In the genomic region with DNA sequence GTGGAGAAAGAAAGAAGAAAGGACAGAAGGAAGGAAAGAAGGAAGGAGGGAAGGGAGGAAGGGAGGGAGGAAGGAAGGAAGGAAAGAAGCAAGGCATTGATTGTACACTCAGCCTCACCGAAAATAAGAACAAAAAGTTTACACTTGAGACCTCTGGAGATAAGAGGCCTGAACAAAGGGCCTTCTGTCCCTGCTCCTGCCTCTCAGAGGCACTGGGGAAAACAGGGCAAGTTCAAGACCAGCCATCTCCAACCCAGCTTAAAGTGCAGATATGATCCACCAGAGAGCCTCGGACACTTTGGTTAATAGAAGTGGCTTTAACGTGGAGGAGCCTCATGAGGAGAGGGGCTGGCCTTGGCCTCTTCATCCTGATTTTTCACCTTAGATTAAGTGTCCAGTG, we compare ENCODE assay signal across 18 cellular contexts.
DNase-seq lines count a peak whose midpoint lies in the region; ATAC-seq and TF ChIP-seq lines count a peak whose summit lies in the region.
"Had no signal": no experiment of that assay in that cellular context is flagged by ENCODE, and none has a peak within 500 bp of the region (broad histone marks: within the 10 kb centered on the region; RNA-seq: fewer than 3 reads in every experiment).

No MANE protein-coding gene starts in this region.

- H2BK120ac ChIP-seq in neuronal stem cell (ENCODE audit: low read depth, low read length), result no peak overlapping the region

- H3K18ac ChIP-seq in neuronal stem cell (ENCODE audit: low read length), result no peak overlapping the region

- H3K4me2 ChIP-seq in neuronal stem cell (ENCODE audit: insufficient read depth, low read length, poor library complexity, severe bottlenecking), result no peak overlapping the region
- H3K4me2 ChIP-seq: BLaER1 had no signal

- peaks cover 4% of the 10 kb centered on the region for H3K9me3 Mint-ChIP-seq in HFFc6
- H3K9me3 Mint-ChIP-seq: CD8-positive, alpha-beta T cell had no signal

- no peak overlapping the region for H3K4ac ChIP-seq in neuronal stem cell (ENCODE audit: low read length)

- H2AFZ ChIP-seq in neuronal stem cell (ENCODE audit: low read length), result no peak overlapping the region

- H3K23ac ChIP-seq in neuronal stem cell (ENCODE audit: low read depth, low read length, poor library complexity), result no peak overlapping the region

- no peak overlapping the region for H4K91ac ChIP-seq in neuronal stem cell (ENCODE audit: low read depth, low read length, poor library complexity)

- no peak overlapping the region for H2AK5ac ChIP-seq in neuronal stem cell (ENCODE audit: low read depth, low read length)

- H3K36me3 Mint-ChIP-seq in HFFc6 (ENCODE audit: low read depth), result no peaks in the 10 kb centered on the region
- H3K36me3 Mint-ChIP-seq: CD4-positive, CD25-positive, alpha-beta regulatory T cell; CD8-positive, alpha-beta T cell had no signal

- no CpG with 5 or more reads among the region's 3 CpGs for WGBS in neuronal stem cell (ENCODE audit: extremely low coverage in 2 of 2, insufficient read length in 2 of 2, insufficient replicate concordance in 1 of 2), 2 donors

- no peak overlapping the region for H3K4me3 Mint-ChIP-seq in HFFc6
- H3K4me3 Mint-ChIP-seq: B cell; CD4-positive, CD25-positive, alpha-beta regulatory T cell; CD8-positive, alpha-beta T cell had no signal

- no peak overlapping the region for H2BK15ac ChIP-seq in neuronal stem cell (ENCODE audit: low read length)

- H3K79me1 ChIP-seq in neuronal stem cell (ENCODE audit: low read depth, low read length), result no peaks in the 10 kb centered on the region

- H2BK12ac ChIP-seq in neuronal stem cell (ENCODE audit: low read length), result no peak overlapping the region

- no peak overlapping the region for H3K9ac ChIP-seq in neuronal stem cell (ENCODE audit: low read depth, low read length, poor library complexity)
- H3K9ac ChIP-seq: BLaER1 had no signal

- no peaks in the 10 kb centered on the region for H3K4me1 Mint-ChIP-seq in HFFc6 (ENCODE audit: low read depth)
- H3K4me1 Mint-ChIP-seq: B cell; CD4-positive, CD25-positive, alpha-beta regulatory T cell had no signal

- no peaks in the 10 kb centered on the region for H3K27me3 ChIP-seq in neuronal stem cell (ENCODE audit: control insufficient read depth in 3 of 3, insufficient read depth in 3 of 3, low read depth in 1 of 3, low read length in 3 of 3)
- H3K27me3 ChIP-seq: BLaER1 had no signal

- no peaks in the 10 kb centered on the region; the same call in 1 of the 2 replicates for H3K27me3 Mint-ChIP-seq in HFFc6 (ENCODE audit: insufficient read depth)
- H3K27me3 Mint-ChIP-seq: B cell; CD4-positive, CD25-positive, alpha-beta regulatory T cell had no signal

- H3K27ac Mint-ChIP-seq in HFFc6, result no peak overlapping the region
- H3K27ac Mint-ChIP-seq: B cell; CD4-positive, CD25-positive, alpha-beta regulatory T cell; CD8-positive, alpha-beta T cell had no signal

- DNase-seq in COLO829 (ENCODE audit: low spot score) (peak; percentile 66), foreskin melanocyte (peak; percentile 2), neuronal stem cell (ENCODE audit: low spot score) (no peak), HFFc6 (no peak)
- DNase-seq: CD4-positive, CD25-positive, alpha-beta regulatory T cell; CD8-positive, alpha-beta T cell; DMS 273 treated with DMSO at 0.1 percent for 48 hours; EL; GDM1; GOT3 had no signal

- no peaks in the 10 kb centered on the region for H3K9me3 ChIP-seq in neuronal stem cell (replicated peaks in 1 of 2; ENCODE audit: control insufficient read depth in 2 of 2, insufficient read depth in 1 of 2, low read depth in 1 of 2, low read length in 2 of 2)
- H3K9me3 ChIP-seq: BLaER1, HAP-1 had no signal

- no peaks in the 10 kb centered on the region for H3K36me3 ChIP-seq in neuronal stem cell (replicated peaks in 1 of 2; ENCODE audit: control insufficient read depth in 2 of 2, insufficient read depth in 2 of 2, low read length in 2 of 2)
- H3K36me3 ChIP-seq: BLaER1, HAP-1 had no signal

- ATAC-seq in HG02798 (IDR thresholded peaks at IDR 0.05; ENCODE audit: poor library complexity, unreplicated experiment) (no peak), HG03097 (IDR thresholded peaks at IDR 0.05; ENCODE audit: low FRiP score, unreplicated experiment) (no peak)
- ATAC-seq: CD8-positive, alpha-beta T cell; GM12878 had no signal

- no peak overlapping the region for H3K27ac ChIP-seq in neuronal stem cell (replicated peaks; ENCODE audit: low read length)
- H3K27ac ChIP-seq: 22Rv1, BLaER1, C4-2B had no signal

- no peak overlapping the region for H4K8ac ChIP-seq in neuronal stem cell (ENCODE audit: low read depth, low read length)

- no peaks in the 10 kb centered on the region for H3K4me1 ChIP-seq in neuronal stem cell (ENCODE audit: control insufficient read depth in 2 of 2, insufficient read depth in 1 of 2, low read depth in 1 of 2, low read length in 2 of 2)
- H3K4me1 ChIP-seq: HAP-1 had no signal

- H3K14ac ChIP-seq in neuronal stem cell (ENCODE audit: low read length), result peak overlapping the region; percentile 40

- TF ChIP-seq CTCF in HFFc6 (IDR thresholded peaks at IDR 0.05), result no peak

- H3K4me3 ChIP-seq in neuronal stem cell (ENCODE audit: low read length in 2 of 2), result no peak overlapping the region
- H3K4me3 ChIP-seq: BLaER1, GM12878, HAP-1 had no signal

- H2BK5ac ChIP-seq in neuronal stem cell (ENCODE audit: low read length), result no peak overlapping the region

Comparison
In these comparisons a context has a peak if more than half of its experiments do, and no peak if none do; other contexts are left out.
1. DNase-seq: peak in COLO829 (single experiment) and foreskin melanocyte (single experiment); none in neuronal stem cell (single experiment) and HFFc6 (single experiment).